In genomic region chr2:237661799-237662328, GRCh38 we compare ENCODE assay signal across 16 cellular contexts. TPM values are rescaled to one million over a fixed set of nuclear protein-coding genes. Genes with fewer than 3 reads are reported as not detected.
DNase-seq lines count a peak whose midpoint lies in the region; ATAC-seq and TF ChIP-seq lines count a peak whose summit lies in the region.
"Had no signal": no experiment of that assay in that cellular context is flagged by ENCODE, and none has a peak within 500 bp of the region (broad histone marks: within the 10 kb centered on the region; RNA-seq: fewer than 3 reads in every experiment).

No MANE protein-coding gene starts in this region.

- intact Hi-C loops in left ventricle myocardium inferior (cut with micrococcal nuclease) (no loop called here), Right ventricle myocardium inferior (cut with DNase I) (loop anchor here (5.0 kb wide), 1 partner anchor 35 kb away; the partner anchor contains the start of gene LRRFIP1), esophagus squamous epithelium (cut with DNase I) (no loop called here), psoas muscle (cut with DNase I) (loop anchor here in 1 of 2 donors (5.0 kb wide), 1 partner anchor 60 kb away; no protein-coding TSS in a partner anchor)

- ATAC-seq in Right ventricle myocardium inferior (no peak), psoas muscle (peak in 3 of 4 donors; percentile 25 to 47 (median 28)), HG02610 (IDR thresholded peaks at IDR 0.05; ENCODE audit: unreplicated experiment) (no peak)

- H3K4me3 ChIP-seq in left ventricle myocardium inferior (no peak overlapping the region), esophagus squamous epithelium (no peak overlapping the region), psoas muscle (peak overlapping the region; percentile 35)
- H3K4me3 ChIP-seq: GM23338, left lung had no signal

- no peak for TF ChIP-seq POLR2A in esophagus squamous epithelium (IDR thresholded peaks at IDR 0.05)

- H3K9me3 ChIP-seq in left ventricle myocardium inferior (replicated peaks) (peaks cover 5% of the 10 kb centered on the region), esophagus squamous epithelium (no peaks in the 10 kb centered on the region), psoas muscle (no peaks in the 10 kb centered on the region)
- H3K9me3 ChIP-seq: left lung, tibial nerve had no signal

- H3K36me3 ChIP-seq in left ventricle myocardium inferior = no peaks in the 10 kb centered on the region
- H3K36me3 ChIP-seq in esophagus squamous epithelium = no peaks in the 10 kb centered on the region
- no peaks in the 10 kb centered on the region for H3K36me3 ChIP-seq in psoas muscle (ENCODE audit: insufficient read depth in 1 of 2, low read depth in 1 of 2)
- H3K36me3 ChIP-seq: left lung, tibial nerve had no signal

- H3K27me3 ChIP-seq in left ventricle myocardium inferior (ENCODE audit: low read depth) (no peaks in the 10 kb centered on the region), esophagus squamous epithelium (peaks cover 0 to 22% (median 0%) of the 10 kb centered on the region in 4 donors), psoas muscle (ENCODE audit: insufficient read depth in 3 of 3, low read length in 2 of 3) (no peaks in the 10 kb centered on the region)
- H3K27me3 ChIP-seq: left lung, tibial nerve had no signal

- TF ChIP-seq CTCF in left ventricle myocardium inferior (IDR thresholded peaks at IDR 0.05; ENCODE audit: borderline replicate concordance) (no peak), esophagus squamous epithelium (IDR thresholded peaks at IDR 0.05) (no peak), psoas muscle (IDR thresholded peaks at IDR 0.05) (no peak)

- no peak for DNase-seq in left ventricle myocardium inferior
- DNase-seq in Right ventricle myocardium inferior (ENCODE audit: missing footprints) = no peak
- DNase-seq in esophagus squamous epithelium (lab: John Stamatoyannopoulos, UW) = no peak
- DNase-seq in psoas muscle = no peak
- no peak for DNase-seq in T-helper 2 cell
- no peak for DNase-seq in iPS-NIHi7 (ENCODE audit: extremely low spot score)
- DNase-seq in DMS153 (lab: John Stamatoyannopoulos, UW) = no peak
- DNase-seq: activated CD8-positive, alpha-beta memory T cell treated with anti-CD3 and anti-CD28 coated beads for 24 hours; effector CD8-positive, alpha-beta T cell; KG1; SW 1271 had no signal

- 79 to 87% methylated on average over 10 to 11 of the region's 11 CpGs for WGBS in esophagus squamous epithelium, 2 donors
- WGBS in psoas muscle, 3 donors = 43 to 62% (median 43%) methylated on average over 11 of the region's 11 CpGs

- H3K27ac ChIP-seq in left ventricle myocardium inferior (replicated peaks) = peak overlapping the region; percentile 67
- peak overlapping the region in 3 of 4 donors; percentile 53 to 64 (median 63) for H3K27ac ChIP-seq in esophagus squamous epithelium
- H3K27ac ChIP-seq in psoas muscle = peak overlapping the region; percentile 85
- H3K27ac ChIP-seq: HL-60 had no signal

- H3K4me1 ChIP-seq in left ventricle myocardium inferior = peaks cover 50% of the 10 kb centered on the region
- H3K4me1 ChIP-seq in esophagus squamous epithelium = peaks cover 12 to 43% (median 21%) of the 10 kb centered on the region in 3 donors
- peaks cover 28% of the 10 kb centered on the region for H3K4me1 ChIP-seq in psoas muscle

RNA-seq across cellular contexts. Expression of gene LRRFIP1, which starts 34.5 kb away (rescaled TPM):
- total RNA-seq in left ventricle myocardium inferior = 97.1 TPM
- 104 TPM for total RNA-seq in Right ventricle myocardium inferior
- total RNA-seq in esophagus squamous epithelium = 100 to 1,000 TPM in 2 of 4 donors, 10 to 100 TPM in 2; 84.9 to 152 (median 120) TPM
- 100 to 1,000 TPM in 1 of 4 donors, 10 to 100 TPM in 3; 91.9 to 108 (median 93.4) TPM for total RNA-seq in psoas muscle
- polyA plus RNA-seq in psoas muscle = 10 to 100 TPM; 42.3 to 62.6 (median 50.4) TPM

Comparison
In these comparisons a context has a peak if more than half of its experiments do, and no peak if none do; other contexts are left out.
1. ATAC-seq: peak in psoas muscle (3 of 4); none in Right ventricle myocardium inferior (single experiment) and HG02610 (single experiment).
2. Peak in every context shown above with its lines, with median percentiles within 50 percentile points of each other: H3K27ac ChIP-seq.